Comparison of ENCODE assay signal across 26 cellular contexts in the genomic region with DNA sequence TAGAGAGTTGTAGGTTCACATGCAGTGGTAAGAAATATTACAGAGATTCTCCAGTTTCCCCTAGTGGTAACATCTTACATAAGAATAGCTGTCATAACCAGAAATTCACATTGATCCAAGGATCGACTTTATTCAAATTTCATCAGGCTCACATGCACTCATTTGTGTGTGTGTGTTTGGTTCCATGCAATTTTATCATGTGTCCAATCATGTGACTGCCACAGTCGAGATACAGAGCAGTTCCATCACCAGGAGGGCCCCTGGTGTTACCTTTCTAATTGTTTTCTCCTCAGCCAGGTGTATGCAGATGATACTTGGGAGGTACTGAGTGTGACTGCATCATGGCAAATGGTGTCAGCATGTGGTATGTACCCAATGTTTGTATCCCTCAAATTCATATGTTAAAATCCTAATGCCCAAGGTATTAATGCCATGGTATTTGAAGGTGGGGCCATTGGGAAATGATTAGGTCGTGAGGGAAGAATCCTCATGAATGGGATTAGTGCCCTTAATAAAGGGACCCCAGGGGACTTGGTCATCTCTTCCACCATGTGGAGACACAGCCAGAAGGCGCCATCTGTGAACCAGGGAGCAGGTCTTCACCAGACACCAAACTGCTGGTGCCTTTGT.
"Had no signal": no experiment of that assay in that cellular context is flagged by ENCODE, and none has a peak within 500 bp of the region (broad histone marks: within the 10 kb centered on the region; RNA-seq: fewer than 3 reads in every experiment).

No MANE protein-coding gene starts in this region.

- FAIRE-seq: RCC 7860 had no signal

- ATAC-seq: activated CD8-positive, alpha-beta T cell treated with anti-CD3 and anti-CD28 coated beads, Interleukin-2, amount 10 ng/mL, durations not matched to agents 7 days and 5 days; PC-3; T-helper 17 cell had no signal

- H3K4me1 Mint-ChIP-seq: activated naive CD4-positive, alpha-beta T cell treated with anti-CD3 and anti-CD28 coated beads, Interleukin-2, amount 50 U/mL, for 24 hours; T-helper 17 cell had no signal

- DNase-seq: activated CD4-positive, alpha-beta T cell treated with anti-CD3 and anti-CD28 coated beads for 48 hours; activated CD4-positive, alpha-beta T cell treated with anti-CD3 and anti-CD28 coated beads, Interleukin-2, amount 50 U/mL, for 4 hours; activated CD4-positive, CD25-positive, alpha-beta regulatory T cell treated with anti-CD3 and anti-CD28 coated beads, Interleukin-2, amount 50 U/mL, for 72 hours; activated CD8-positive, alpha-beta memory T cell treated with anti-CD3 and anti-CD28 coated beads, Interleukin-2, amount 50 U/mL, for 48 hours; activated CD8-positive, alpha-beta T cell treated with anti-CD3 and anti-CD28 coated beads, Interleukin-2, amount 10 ng/mL, durations not matched to agents 7 days and 5 days; activated effector memory CD4-positive, alpha-beta T cell treated with Interleukin-2 at 50 U/mL for 16 hours; activated naive CD4-positive, alpha-beta T cell; activated T-cell treated with anti-CD3 and anti-CD28 coated beads, Interleukin-2, amount 50 U/mL, for 1 hour; aorta; Karpas-422; MM.1S; NCI-H1105 treated with DMSO at 0.1 percent for 48 hours; NCI-H1436 treated with DMSO at 0.1 percent for 48 hours; NCI-H187 treated with DMSO at 0.1 percent for 48 hours; NCI-H2081 treated with DMSO at 0.1 percent for 48 hours; NCI-H446; NCI-H524; PC-3; SHP77; T-helper 17 cell; T-helper 9 cell had no signal

- H3K27me3 Mint-ChIP-seq: T-helper 17 cell had no signal

- H3K4me3 ChIP-seq: breast epithelium had no signal

- H3K36me3 ChIP-seq: breast epithelium had no signal

- H3K36me3 Mint-ChIP-seq: activated naive CD4-positive, alpha-beta T cell treated with anti-CD3 and anti-CD28 coated beads, Interleukin-2, amount 50 U/mL, for 24 hours; WTC11 had no signal

- H3K4me3 Mint-ChIP-seq: activated CD8-positive, alpha-beta T cell treated with anti-CD3 and anti-CD28 coated beads, Interleukin-2, amount 10 ng/mL, durations not matched to agents 7 days and 5 days; activated naive CD4-positive, alpha-beta T cell treated with anti-CD3 and anti-CD28 coated beads, Interleukin-2, amount 50 U/mL, for 24 hours; activated T-helper 1 cell treated with anti-CD3 and anti-CD28 coated beads, Interleukin-12 subunit alpha, Interleukin-12 subunit beta, Interleukin-2, Interleukin-4 antibody, amounts not matched to agents 30 ng/mL and 10 ng/mL and 1 ng/mL, durations not matched to agents 14 hours and 24 hours and 36 hours; T-helper 17 cell had no signal

- H3K27me3 ChIP-seq: breast epithelium had no signal

- H3K27ac ChIP-seq: breast epithelium had no signal

- H3K9me3 ChIP-seq: breast epithelium had no signal

- H3K27ac Mint-ChIP-seq: activated CD8-positive, alpha-beta T cell treated with anti-CD3 and anti-CD28 coated beads, Interleukin-2, amount 10 ng/mL, durations not matched to agents 7 days and 5 days; activated naive CD4-positive, alpha-beta T cell treated with anti-CD3 and anti-CD28 coated beads, Interleukin-2, amount 50 U/mL, for 24 hours; activated T-helper 1 cell treated with anti-CD3 and anti-CD28 coated beads, Interleukin-12 subunit alpha, Interleukin-12 subunit beta, Interleukin-2, Interleukin-4 antibody, amounts not matched to agents 30 ng/mL and 10 ng/mL and 1 ng/mL, durations not matched to agents 14 hours and 24 hours and 36 hours; T-helper 17 cell; WTC11 had no signal

- H3K9me3 Mint-ChIP-seq: activated naive CD4-positive, alpha-beta T cell treated with anti-CD3 and anti-CD28 coated beads, Interleukin-2, amount 50 U/mL, for 24 hours; activated T-helper 1 cell treated with anti-CD3 and anti-CD28 coated beads, Interleukin-12 subunit alpha, Interleukin-12 subunit beta, Interleukin-2, Interleukin-4 antibody, amounts not matched to agents 30 ng/mL and 10 ng/mL and 1 ng/mL, durations not matched to agents 14 hours and 24 hours and 36 hours had no signal
